Comparison of ENCODE assay signal across 29 cellular contexts in the genomic region with DNA sequence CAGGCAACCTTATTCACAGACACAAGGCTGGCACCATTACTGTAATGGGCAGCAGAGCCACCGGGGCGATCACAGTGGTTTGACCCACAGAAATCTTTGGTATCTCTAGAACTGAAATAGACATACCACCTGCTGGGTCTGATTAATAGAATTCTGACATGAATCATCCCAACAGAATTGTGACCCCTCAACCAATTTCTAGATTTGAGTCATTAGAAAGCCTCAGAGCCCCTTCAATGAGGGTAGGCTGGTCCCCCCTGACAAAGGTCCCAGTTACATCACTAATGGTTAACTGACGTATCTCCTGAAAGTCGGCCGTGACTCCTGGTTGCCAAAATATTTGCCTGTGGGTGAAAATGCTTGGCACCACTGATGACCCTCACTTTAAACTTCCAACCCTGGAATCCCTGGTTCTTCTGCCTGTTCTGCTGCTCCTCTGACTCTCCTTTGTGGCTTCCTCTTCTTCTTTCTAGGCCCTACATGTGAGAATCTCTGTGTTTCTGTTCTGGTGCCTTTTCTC.
"Had no signal": no experiment of that assay in that cellular context is flagged by ENCODE, and none has a peak within 500 bp of the region (broad histone marks: within the 10 kb centered on the region; RNA-seq: fewer than 3 reads in every experiment).

No MANE protein-coding gene starts in this region.

- H3K4me3 ChIP-seq: esophagus squamous epithelium, heart right ventricle, neural progenitor cell, psoas muscle, suprapubic skin, tibial artery, upper lobe of right lung had no signal

- H3K27me3 ChIP-seq: esophagus squamous epithelium, heart right ventricle, neural progenitor cell, suprapubic skin, tibial artery, upper lobe of right lung had no signal

- H3K4me3 Mint-ChIP-seq: activated B cell treated with CpG ODN at 0.5 μM for 24 hours; activated CD8-positive, alpha-beta memory T cell treated with anti-CD3 and anti-CD28 coated beads, Interleukin-2, amount 10 ng/mL, durations not matched to agents 7 days and 5 days; activated CD8-positive, alpha-beta T cell treated with anti-CD3 and anti-CD28 coated beads for 36 hours; activated naive CD4-positive, alpha-beta T cell treated with anti-CD3 and anti-CD28 coated beads, Interleukin-2, amount 50 U/mL, for 24 hours; activated naive CD8-positive, alpha-beta T cell treated with anti-CD3 and anti-CD28 coated beads, Interleukin-2, amount 50 U/mL, for 24 hours; central memory CD8-positive, alpha-beta T cell; natural killer cell; neural progenitor cell had no signal

- ATAC-seq: activated CD8-positive, alpha-beta memory T cell treated with anti-CD3 and anti-CD28 coated beads, Interleukin-2, amount 10 ng/mL, durations not matched to agents 7 days and 5 days; activated CD8-positive, alpha-beta T cell treated with anti-CD3 and anti-CD28 coated beads for 36 hours; activated naive CD8-positive, alpha-beta T cell treated with anti-CD3 and anti-CD28 coated beads, Interleukin-2, amount 50 U/mL, for 24 hours; heart right ventricle; natural killer cell; psoas muscle had no signal

- H3K27me3 Mint-ChIP-seq: activated B cell treated with CpG ODN at 0.5 μM for 24 hours had no signal

- FAIRE-seq: bronchial epithelial cell had no signal

- H3K36me3 Mint-ChIP-seq: activated CD8-positive, alpha-beta memory T cell treated with anti-CD3 and anti-CD28 coated beads, Interleukin-2, amount 10 ng/mL, durations not matched to agents 7 days and 5 days; activated naive CD4-positive, alpha-beta T cell treated with anti-CD3 and anti-CD28 coated beads, Interleukin-2, amount 50 U/mL, for 24 hours; natural killer cell; neural progenitor cell had no signal

- H3K27ac ChIP-seq: epithelial cell of prostate, esophagus squamous epithelium, heart right ventricle, neural progenitor cell, parathyroid adenoma, psoas muscle, suprapubic skin, tibial artery, upper lobe of right lung had no signal

- H3K4me1 ChIP-seq: esophagus squamous epithelium, parathyroid adenoma, psoas muscle had no signal

- H3K27ac Mint-ChIP-seq: activated B cell treated with CpG ODN at 0.5 μM for 24 hours; activated CD8-positive, alpha-beta memory T cell treated with anti-CD3 and anti-CD28 coated beads, Interleukin-2, amount 10 ng/mL, durations not matched to agents 7 days and 5 days; activated CD8-positive, alpha-beta T cell treated with anti-CD3 and anti-CD28 coated beads for 36 hours; activated naive CD4-positive, alpha-beta T cell treated with anti-CD3 and anti-CD28 coated beads, Interleukin-2, amount 50 U/mL, for 24 hours; activated naive CD8-positive, alpha-beta T cell treated with anti-CD3 and anti-CD28 coated beads, Interleukin-2, amount 50 U/mL, for 24 hours; activated T-helper 2 cell treated with anti-CD3 and anti-CD28 coated beads, Interferon-gamma antibody, Interleukin-2, Interleukin-4, amounts not matched to agents 10 μg/mL and 5 μg/mL and 100 μg/mL, durations not matched to agents 14 hours and 24 hours and 36 hours; natural killer cell; neural progenitor cell had no signal

- DNase-seq: activated B cell treated with CpG ODN at 0.5 μM for 24 hours; activated CD4-positive, alpha-beta T cell treated with anti-CD3 and anti-CD28 coated beads, Interleukin-2, amount 50 U/mL, for 1 hour; activated CD8-positive, alpha-beta memory T cell treated with anti-CD3 and anti-CD28 coated beads, Interleukin-2, amount 10 ng/mL, durations not matched to agents 7 days and 5 days; activated CD8-positive, alpha-beta T cell treated with anti-CD3 and anti-CD28 coated beads for 36 hours; activated naive CD8-positive, alpha-beta T cell treated with anti-CD3 and anti-CD28 coated beads, Interleukin-2, amount 50 U/mL, for 24 hours; activated T-cell treated with anti-CD3 and anti-CD28 coated beads, Interleukin-2, amount 50 U/mL, for 48 hours; amygdala; dermis blood vessel endothelial cell; effector CD4-positive, alpha-beta T cell; esophagus squamous epithelium; foreskin melanocyte; heart right ventricle; midbrain; natural killer cell; occipital lobe; psoas muscle; stimulated activated CD4-positive, alpha-beta T cell treated with anti-CD3 and anti-CD28 coated beads, Interleukin-15, amount 100 ng/mL, for 24 hours; stimulated activated CD4-positive, alpha-beta T cell treated with anti-CD3 and anti-CD28 coated beads, Interleukin-2, amount 100 ng/mL, for 24 hours; stimulated activated naive CD4-positive, alpha-beta T cell; tibial artery; upper lobe of right lung had no signal

- H3K9me3 Mint-ChIP-seq: activated B cell treated with CpG ODN at 0.5 μM for 24 hours; activated CD8-positive, alpha-beta T cell treated with anti-CD3 and anti-CD28 coated beads for 36 hours; activated naive CD4-positive, alpha-beta T cell treated with anti-CD3 and anti-CD28 coated beads, Interleukin-2, amount 50 U/mL, for 24 hours; activated naive CD8-positive, alpha-beta T cell treated with anti-CD3 and anti-CD28 coated beads, Interleukin-2, amount 50 U/mL, for 24 hours; activated T-helper 2 cell treated with anti-CD3 and anti-CD28 coated beads, Interferon-gamma antibody, Interleukin-2, Interleukin-4, amounts not matched to agents 10 μg/mL and 5 μg/mL and 100 μg/mL, durations not matched to agents 14 hours and 24 hours and 36 hours; central memory CD8-positive, alpha-beta T cell; natural killer cell had no signal

- H3K9me3 ChIP-seq: esophagus squamous epithelium, psoas muscle, suprapubic skin, tibial artery, upper lobe of right lung had no signal
